Comparison of ENCODE assay signal across 1 cellular context in genomic region chr15:36372968-36373367, GRCh38.
TF ChIP-seq lines count a peak whose summit lies in the region.

No MANE protein-coding gene starts in this region.

TF ChIP-seq in K562, 482 proteins besides CTCF, POLR2A, EP300 and RAD21 (continued from another document):
- TF ChIP-seq, protein P1, sequence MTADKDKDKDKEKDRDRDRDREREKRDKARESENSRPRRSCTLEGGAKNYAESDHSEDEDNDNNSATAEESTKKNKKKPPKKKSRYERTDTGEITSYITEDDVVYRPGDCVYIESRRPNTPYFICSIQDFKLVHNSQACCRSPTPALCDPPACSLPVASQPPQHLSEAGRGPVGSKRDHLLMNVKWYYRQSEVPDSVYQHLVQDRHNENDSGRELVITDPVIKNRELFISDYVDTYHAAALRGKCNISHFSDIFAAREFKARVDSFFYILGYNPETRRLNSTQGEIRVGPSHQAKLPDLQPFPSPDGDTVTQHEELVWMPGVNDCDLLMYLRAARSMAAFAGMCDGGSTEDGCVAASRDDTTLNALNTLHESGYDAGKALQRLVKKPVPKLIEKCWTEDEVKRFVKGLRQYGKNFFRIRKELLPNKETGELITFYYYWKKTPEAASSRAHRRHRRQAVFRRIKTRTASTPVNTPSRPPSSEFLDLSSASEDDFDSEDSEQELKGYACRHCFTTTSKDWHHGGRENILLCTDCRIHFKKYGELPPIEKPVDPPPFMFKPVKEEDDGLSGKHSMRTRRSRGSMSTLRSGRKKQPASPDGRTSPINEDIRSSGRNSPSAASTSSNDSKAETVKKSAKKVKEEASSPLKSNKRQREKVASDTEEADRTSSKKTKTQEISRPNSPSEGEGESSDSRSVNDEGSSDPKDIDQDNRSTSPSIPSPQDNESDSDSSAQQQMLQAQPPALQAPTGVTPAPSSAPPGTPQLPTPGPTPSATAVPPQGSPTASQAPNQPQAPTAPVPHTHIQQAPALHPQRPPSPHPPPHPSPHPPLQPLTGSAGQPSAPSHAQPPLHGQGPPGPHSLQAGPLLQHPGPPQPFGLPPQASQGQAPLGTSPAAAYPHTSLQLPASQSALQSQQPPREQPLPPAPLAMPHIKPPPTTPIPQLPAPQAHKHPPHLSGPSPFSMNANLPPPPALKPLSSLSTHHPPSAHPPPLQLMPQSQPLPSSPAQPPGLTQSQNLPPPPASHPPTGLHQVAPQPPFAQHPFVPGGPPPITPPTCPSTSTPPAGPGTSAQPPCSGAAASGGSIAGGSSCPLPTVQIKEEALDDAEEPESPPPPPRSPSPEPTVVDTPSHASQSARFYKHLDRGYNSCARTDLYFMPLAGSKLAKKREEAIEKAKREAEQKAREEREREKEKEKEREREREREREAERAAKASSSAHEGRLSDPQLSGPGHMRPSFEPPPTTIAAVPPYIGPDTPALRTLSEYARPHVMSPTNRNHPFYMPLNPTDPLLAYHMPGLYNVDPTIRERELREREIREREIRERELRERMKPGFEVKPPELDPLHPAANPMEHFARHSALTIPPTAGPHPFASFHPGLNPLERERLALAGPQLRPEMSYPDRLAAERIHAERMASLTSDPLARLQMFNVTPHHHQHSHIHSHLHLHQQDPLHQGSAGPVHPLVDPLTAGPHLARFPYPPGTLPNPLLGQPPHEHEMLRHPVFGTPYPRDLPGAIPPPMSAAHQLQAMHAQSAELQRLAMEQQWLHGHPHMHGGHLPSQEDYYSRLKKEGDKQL (CRISPR knock-in tag; IDR thresholded peaks at IDR 0.05; ENCODE audit: borderline replicate concordance), result no peak
- TF ChIP-seq MTA1 (IDR thresholded peaks at IDR 0.05; ENCODE audit: borderline replicate concordance) (no peak), ZNF316 (IDR thresholded peaks at IDR 0.05) (peak; percentile 75), PURB (CRISPR knock-in tag; IDR thresholded peaks at IDR 0.05; ENCODE audit: low read depth) (no peak), ZBTB26 (CRISPR knock-in tag; IDR thresholded peaks at IDR 0.05) (no peak), ZNF408 (CRISPR knock-in tag; IDR thresholded peaks at IDR 0.05; ENCODE audit: low read depth) (no peak), C11orf30 (IDR thresholded peaks at IDR 0.05; ENCODE audit: low read depth) (peak; percentile 61), GATAD2A (IDR thresholded peaks at IDR 0.05) (no peak)
